Comparison of ENCODE assay signal across 8 cellular contexts in genomic region chr1:34928865-34929496, GRCh38. TPM values are rescaled to one million over a fixed set of nuclear protein-coding genes. Genes with fewer than 3 reads are reported as not detected.
DNase-seq lines count a peak whose midpoint lies in the region; ATAC-seq and TF ChIP-seq lines count a peak whose summit lies in the region.

No MANE protein-coding gene starts in this region.

- H3K27me3 ChIP-seq in iPS-20b (ENCODE audit: insufficient read depth, low read length) = peaks cover 82% of the 10 kb centered on the region
- H3K27me3 ChIP-seq in subcutaneous abdominal adipose tissue (ENCODE audit: control insufficient read depth in 5 of 5, insufficient read depth in 4 of 5, low read length in 5 of 5) = peaks cover 21 to 47% (median 35%) of the 10 kb centered on the region in 5 donors

- intact Hi-C loops in activated CD4-positive, alpha-beta T cell treated with anti-CD3 and anti-CD28 coated beads, Interleukin-2, amount 10 ng/mL, durations not matched to agents 24 days and 14 days (cut with micrococcal nuclease) = no loop called here

- H3K9ac ChIP-seq in iPS-20b (ENCODE audit: low read depth, low read length) (no peak overlapping the region), subcutaneous abdominal adipose tissue (ENCODE audit: low read length in 5 of 5) (no peak overlapping the region)

- H3K36me3 ChIP-seq in iPS-20b (ENCODE audit: insufficient read depth, low read depth, low read length) (no peaks in the 10 kb centered on the region), subcutaneous abdominal adipose tissue (ENCODE audit: control insufficient read depth in 5 of 5, insufficient read depth in 5 of 5, low read length in 5 of 5) (no peaks in the 10 kb centered on the region)

- H3K4me3 Mint-ChIP-seq in activated CD4-positive, alpha-beta T cell treated with anti-CD3 and anti-CD28 coated beads, Interleukin-2, amount 10 ng/mL, durations not matched to agents 24 days and 14 days = peak overlapping the region; percentile 69
- peak overlapping the region; percentile 83 for H3K4me3 Mint-ChIP-seq in WTC11

- peak overlapping the region; percentile 69 for H3K4me3 ChIP-seq in iPS-20b (ENCODE audit: low read length)
- peak overlapping the region; percentile 23 to 61 (median 39) for H3K4me3 ChIP-seq in subcutaneous abdominal adipose tissue (ENCODE audit: low read depth in 1 of 5, low read length in 5 of 5)

- peaks cover 5% of the 10 kb centered on the region for H3K4me1 Mint-ChIP-seq in activated CD4-positive, alpha-beta T cell treated with anti-CD3 and anti-CD28 coated beads, Interleukin-2, amount 10 ng/mL, durations not matched to agents 24 days and 14 days
- H3K4me1 Mint-ChIP-seq in WTC11 = peaks cover 25% of the 10 kb centered on the region

- no peaks in the 10 kb centered on the region for H3K9me3 Mint-ChIP-seq in activated CD4-positive, alpha-beta T cell treated with anti-CD3 and anti-CD28 coated beads, Interleukin-2, amount 10 ng/mL, durations not matched to agents 24 days and 14 days
- no peaks in the 10 kb centered on the region for H3K9me3 Mint-ChIP-seq in WTC11

- peaks cover 71% of the 10 kb centered on the region for H3K27me3 Mint-ChIP-seq in activated CD4-positive, alpha-beta T cell treated with anti-CD3 and anti-CD28 coated beads, Interleukin-2, amount 10 ng/mL, durations not matched to agents 24 days and 14 days
- H3K27me3 Mint-ChIP-seq in WTC11 (ENCODE audit: low read depth) = peaks cover 63% of the 10 kb centered on the region

- peaks cover 9% of the 10 kb centered on the region for H3K4me1 ChIP-seq in iPS-20b (ENCODE audit: insufficient read depth, low read length)
- H3K4me1 ChIP-seq in subcutaneous abdominal adipose tissue (ENCODE audit: control insufficient read depth in 5 of 5, insufficient read depth in 5 of 5, low read length in 5 of 5) = peaks cover 0 to 14% (median 12%) of the 10 kb centered on the region in 5 donors

- H3K36me3 Mint-ChIP-seq in activated CD4-positive, alpha-beta T cell treated with anti-CD3 and anti-CD28 coated beads, Interleukin-2, amount 10 ng/mL, durations not matched to agents 24 days and 14 days (ENCODE audit: low read depth) = no peaks in the 10 kb centered on the region
- no peaks in the 10 kb centered on the region for H3K36me3 Mint-ChIP-seq in WTC11

- H3K27ac ChIP-seq in iPS-20b (ENCODE audit: low read length) (no peak overlapping the region), subcutaneous abdominal adipose tissue (ENCODE audit: low read depth, low read length) (no peak overlapping the region)

- ATAC-seq in WTC11 = peak; percentile 22
- no peak for ATAC-seq in HG02571 (IDR thresholded peaks at IDR 0.05; ENCODE audit: unreplicated experiment)
- ATAC-seq in GM21526 (IDR thresholded peaks at IDR 0.05; ENCODE audit: low FRiP score, unreplicated experiment) = no peak

- CTCF ChIA-PET in WTC11 (lab: Charles Lee) = interaction anchor here (0.8 to 3.1 kb wide), 12 partner anchors 10 to 150 kb away, joined by 3 to 17 read pairs (median 6); partner anchors contain the start of genes SMIM12, TMEM35B and ZMYM1

- POLR2A ChIA-PET in WTC11 (lab: Charles Lee) = interaction anchor here (0.9 to 1.7 kb wide), 2 partner anchors 42 to 43 kb away, joined by 4 to 6 read pairs; no protein-coding TSS in a partner anchor

- TF ChIP-seq CTCF in WTC11 (IDR thresholded peaks at IDR 0.05) = no peak

- no peak for DNase-seq in activated CD4-positive, alpha-beta T cell treated with anti-CD3 and anti-CD28 coated beads, Interleukin-2, amount 10 ng/mL, durations not matched to agents 24 days and 14 days
- DNase-seq in activated CD4-positive, alpha-beta T cell treated with anti-CD3 and anti-CD28 coated beads for 1 hour = no peak
- DNase-seq in WTC11 (ENCODE audit: low spot score) (no peak), medulla oblongata (ENCODE audit: extremely low spot score) (no peak)

- H3K9me3 ChIP-seq in iPS-20b (ENCODE audit: insufficient read depth, low read depth, low read length) (no peaks in the 10 kb centered on the region), subcutaneous abdominal adipose tissue (ENCODE audit: control insufficient read depth in 5 of 5, low read length in 5 of 5) (peaks cover 0 to under 1% (median 0%) of the 10 kb centered on the region in 5 donors)

- H3K27ac Mint-ChIP-seq in activated CD4-positive, alpha-beta T cell treated with anti-CD3 and anti-CD28 coated beads, Interleukin-2, amount 10 ng/mL, durations not matched to agents 24 days and 14 days = no peak overlapping the region
- H3K27ac Mint-ChIP-seq in WTC11 = no peak overlapping the region

TF ChIP-seq in WTC11, 78 proteins besides CTCF, POLR2A, EP300 and RAD21:
- TF ChIP-seq PRDM15 (CRISPR knock-in tag; IDR thresholded peaks at IDR 0.05) (0 out of 2 replicates have a peak, but pooled peaks have one; percentile 45), KAT7 (CRISPR knock-in tag; IDR thresholded peaks at IDR 0.05; ENCODE audit: borderline replicate concordance) (no peak), E2F4 (CRISPR knock-in tag; IDR thresholded peaks at IDR 0.05; ENCODE audit: borderline replicate concordance, low read depth) (no peak), ZBTB43 (CRISPR knock-in tag; IDR thresholded peaks at IDR 0.05) (0 out of 2 replicates have a peak, but pooled peaks have one; percentile 12)

RNA-seq across cellular contexts. Expression of gene DLGAP3, which starts 0.5 kb away (rescaled TPM):
- 0.54 and 0.75 TPM in 2 replicates for total RNA-seq in activated CD4-positive, alpha-beta T cell treated with anti-CD3 and anti-CD28 coated beads, Interleukin-2, amount 10 ng/mL, durations not matched to agents 24 days and 14 days
- total RNA-seq in WTC11 (2021) = 8.2 to 11.3 TPM (median 9.7 TPM) in 3 replicates

RNA-seq across cellular contexts. Expression of gene TMEM35B, which starts 56.2 kb away (rescaled TPM):
- 20.1 and 22.1 TPM in 2 replicates for total RNA-seq in activated CD4-positive, alpha-beta T cell treated with anti-CD3 and anti-CD28 coated beads, Interleukin-2, amount 10 ng/mL, durations not matched to agents 24 days and 14 days
- total RNA-seq in WTC11 (2021) = 8.7 to 11.0 TPM (median 10.6 TPM) in 3 replicates
